In the genomic region with DNA sequence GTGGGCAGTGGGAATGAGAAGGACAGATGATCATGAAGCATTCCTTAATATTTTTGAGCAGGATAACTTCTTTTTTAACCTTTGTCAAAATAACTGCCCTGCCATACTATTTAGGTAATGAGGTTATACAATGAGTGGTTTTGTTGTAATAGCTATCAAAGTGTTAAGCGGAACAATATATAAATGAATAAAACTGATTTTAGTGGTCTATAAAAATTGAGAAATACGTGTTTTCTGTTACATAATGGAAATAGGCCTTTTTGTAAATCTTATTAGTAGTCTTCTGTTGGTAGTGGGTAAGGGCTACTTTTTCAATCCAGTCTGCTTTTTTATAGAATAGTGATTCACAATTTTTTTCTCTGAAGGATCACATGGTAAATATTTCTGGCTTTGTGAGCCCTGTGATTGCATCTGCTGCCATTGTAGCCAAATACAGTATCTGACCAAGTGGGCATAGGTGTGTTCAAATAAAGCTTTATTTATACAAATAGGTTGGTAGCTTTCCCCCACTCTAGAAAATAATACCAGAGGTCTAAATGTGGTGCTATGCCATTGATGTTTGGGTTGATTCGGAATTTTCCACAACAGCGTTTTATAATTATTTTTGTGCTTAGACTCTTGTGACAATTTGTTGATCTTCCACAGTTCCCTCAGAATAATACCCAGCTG, we compare ENCODE assay signal across 15 cellular contexts. TPM values are rescaled to one million over a fixed set of nuclear protein-coding genes. Genes with fewer than 3 reads are reported as not detected.
DNase-seq lines count a peak whose midpoint lies in the region; ATAC-seq and TF ChIP-seq lines count a peak whose summit lies in the region.
"Had no signal": no experiment of that assay in that cellular context is flagged by ENCODE, and none has a peak within 500 bp of the region (broad histone marks: within the 10 kb centered on the region; RNA-seq: fewer than 3 reads in every experiment).

No MANE protein-coding gene starts in this region.

- POLR2A ChIA-PET in Panc1 (lab: Charles Lee), result no interaction called here

- no peaks in the 10 kb centered on the region for H3K36me3 ChIP-seq in heart left ventricle
- H3K36me3 ChIP-seq in Panc1 (ENCODE audit: control insufficient read depth, insufficient read depth, low read length), result no peaks in the 10 kb centered on the region
- H3K36me3 ChIP-seq in endodermal cell (ENCODE audit: control insufficient read depth, insufficient read depth, low read length), result no peaks in the 10 kb centered on the region
- H3K36me3 ChIP-seq: BE2C, HAP-1 had no signal

- H3K27ac Mint-ChIP-seq in endodermal cell, result peak overlapping the region; percentile 17
- H3K27ac Mint-ChIP-seq in stimulated activated memory B cell treated with anti-CD40 and anti-IgM and Interleukin-4, amounts not matched to agents 10 μg/mL and 1 μg/mL and 100 μg/mL, for 72 hours, result peak overlapping the region; percentile 85

- H3K27ac ChIP-seq in heart left ventricle, result peak overlapping the region in 8 of 12 donors; percentile 19 to 99 (median 80)
- H3K27ac ChIP-seq in Panc1 (ENCODE audit: low read length), result peak overlapping the region; percentile 25
- H3K27ac ChIP-seq in endodermal cell (ENCODE audit: low read depth, low read length), result no peak overlapping the region

- BruUV-seq in Panc1 (replicated peaks; lab: Mats Ljungman, UMichigan), result TSS peak; percentile 13

- CTCF ChIA-PET in Panc1 (lab: Charles Lee), result no interaction called here

- WGBS in heart left ventricle, 4 donors, result 96 to 97% (median 96%) methylated on average over 4 of the region's 4 CpGs
- WGBS in endodermal cell (ENCODE audit: insufficient coverage in 1 of 2, insufficient read length in 1 of 2), 2 experiments, result 96 to 97% methylated on average over 4 of the region's 4 CpGs

- no peaks in the 10 kb centered on the region for H3K9me3 Mint-ChIP-seq in endodermal cell
- no peaks in the 10 kb centered on the region for H3K9me3 Mint-ChIP-seq in stimulated activated memory B cell treated with anti-CD40 and anti-IgM and Interleukin-4, amounts not matched to agents 10 μg/mL and 1 μg/mL and 100 μg/mL, for 72 hours

- no peak overlapping the region for H3K9ac ChIP-seq in endodermal cell (ENCODE audit: extremely low read depth, low read length, poor library complexity, severe bottlenecking)

- no peak for TF ChIP-seq POLR2A in heart left ventricle (IDR thresholded peaks at IDR 0.05)

- H3K9me3 ChIP-seq in heart left ventricle, result no peaks in the 10 kb centered on the region
- no peaks in the 10 kb centered on the region for H3K9me3 ChIP-seq in Panc1 (ENCODE audit: control insufficient read depth, insufficient read depth, low read depth, low read length)
- H3K9me3 ChIP-seq in endodermal cell (ENCODE audit: control insufficient read depth, low read length), result no peaks in the 10 kb centered on the region
- H3K9me3 ChIP-seq: BE2C, HAP-1 had no signal

- intact Hi-C loops in heart left ventricle (cut with DNase I) (loop anchor here in 2 of 10 donors (5.0 to 10.0 kb wide), 3 partner anchors 36 to 104 kb away; no protein-coding TSS in a partner anchor), Right ventricle myocardium superior (cut with DNase I) (no loop called here), Panc1 (cut with micrococcal nuclease; ENCODE audit: unreplicated experiment) (loop anchor here (10.0 kb wide), 1 partner anchor 524 kb away; no protein-coding TSS in a partner anchor)

- no peaks in the 10 kb centered on the region for H3K27me3 Mint-ChIP-seq in endodermal cell (ENCODE audit: insufficient read depth)
- H3K27me3 Mint-ChIP-seq in stimulated activated memory B cell treated with anti-CD40 and anti-IgM and Interleukin-4, amounts not matched to agents 10 μg/mL and 1 μg/mL and 100 μg/mL, for 72 hours, result no peaks in the 10 kb centered on the region

- in situ Hi-C loops in Panc1 (cut with HindIII; ENCODE audit: low pct_unique_long_range_greater_than_20kb, low sequenced_read_pairs), result no loop called here

- ATAC-seq in heart left ventricle (no peak), Right ventricle myocardium superior (ENCODE audit: poor library complexity) (no peak), Panc1 (no peak)
- no peak for ATAC-seq in stimulated activated memory B cell treated with anti-CD40 and anti-IgM and Interleukin-4, amounts not matched to agents 10 μg/mL and 1 μg/mL and 100 μg/mL, for 72 hours

- H3K27me3 ChIP-seq in heart left ventricle (no peaks in the 10 kb centered on the region), Panc1 (ENCODE audit: control insufficient read depth, insufficient read depth, low read length) (no peaks in the 10 kb centered on the region), endodermal cell (ENCODE audit: control insufficient read depth, insufficient read depth, low read length, poor library complexity, severe bottlenecking) (no peaks in the 10 kb centered on the region)
- H3K27me3 ChIP-seq: BE2C had no signal

- H3K36me3 Mint-ChIP-seq in endodermal cell (ENCODE audit: low read depth), result peaks cover 4% of the 10 kb centered on the region
- H3K36me3 Mint-ChIP-seq in stimulated activated memory B cell treated with anti-CD40 and anti-IgM and Interleukin-4, amounts not matched to agents 10 μg/mL and 1 μg/mL and 100 μg/mL, for 72 hours, result no peaks in the 10 kb centered on the region

- DNase-seq in heart left ventricle, result no peak
- no peak for DNase-seq in Right ventricle myocardium superior
- DNase-seq in Panc1 (ENCODE audit: low read depth, low spot score), result no peak
- no peak for DNase-seq in endodermal cell
- DNase-seq in DMS153 (lab: John Stamatoyannopoulos, UW), result no peak
- no peak for DNase-seq in NCI-H146 treated with DMSO at 0.1 percent for 48 hours (lab: John Stamatoyannopoulos, UW; ENCODE audit: unreplicated experiment)
- DNase-seq in UCSD-AML1 (lab: John Stamatoyannopoulos, UW; ENCODE audit: unreplicated experiment), result no peak
- DNase-seq: BE2C, NCI-H1417, NCI-H69, retina, SHP77 treated with DMSO at 0.1 percent for 48 hours, substantia nigra had no signal

- peaks cover 34% of the 10 kb centered on the region for H3K4me1 Mint-ChIP-seq in endodermal cell
- peaks cover 37% of the 10 kb centered on the region for H3K4me1 Mint-ChIP-seq in stimulated activated memory B cell treated with anti-CD40 and anti-IgM and Interleukin-4, amounts not matched to agents 10 μg/mL and 1 μg/mL and 100 μg/mL, for 72 hours

- H3K4me1 ChIP-seq in heart left ventricle, result peaks cover 2 to 75% (median 47%) of the 10 kb centered on the region in 12 donors
- peaks cover 28% of the 10 kb centered on the region for H3K4me1 ChIP-seq in Panc1 (ENCODE audit: control insufficient read depth, insufficient read depth, low read length)
- peaks cover 15% of the 10 kb centered on the region for H3K4me1 ChIP-seq in endodermal cell (ENCODE audit: control insufficient read depth, insufficient read depth, low read length)

- H3K4me3 Mint-ChIP-seq in endodermal cell, result no peak overlapping the region
- H3K4me3 Mint-ChIP-seq in stimulated activated memory B cell treated with anti-CD40 and anti-IgM and Interleukin-4, amounts not matched to agents 10 μg/mL and 1 μg/mL and 100 μg/mL, for 72 hours, result no peak overlapping the region

- TF ChIP-seq CTCF in heart left ventricle (IDR thresholded peaks at IDR 0.05) (no peak), Panc1 (IDR thresholded peaks at IDR 0.05) (no peak), endodermal cell (conservative IDR thresholded peaks at IDR 0.05) (no peak)

- H3K4me3 ChIP-seq in heart left ventricle (no peak overlapping the region), Panc1 (ENCODE audit: low read depth in 2 of 2, low read length in 2 of 2) (no peak overlapping the region), endodermal cell (ENCODE audit: low read length) (no peak overlapping the region)
- H3K4me3 ChIP-seq: HAP-1 had no signal

RNA-seq across cellular contexts. Expression of a gene that starts 4.3 kb away (rescaled TPM):
- total RNA-seq in heart left ventricle (100 to 1,000 TPM; 179 to 499 (median 286) TPM), Right ventricle myocardium superior (185 TPM), Panc1 (2021; ENCODE audit: unreplicated experiment) (53.0 TPM), endodermal cell (10 to 100 TPM; 24.2 to 26.8 TPM)
- polyA plus RNA-seq in heart left ventricle, result 100 to 1,000 TPM in 1 of 2 donors, 10 to 100 TPM in 1; 57.5 to 235 TPM
- polyA plus RNA-seq in Panc1 (2012; ENCODE audit: insufficient read length), result 19.3 TPM
- polyA plus RNA-seq in endodermal cell (2013, experiment 1 of 2), result 21.3 TPM
- polyA plus RNA-seq in endodermal cell (2013, experiment 2 of 2), result 23.9 TPM
